10 cellular contexts compared by ENCODE assay signal in genomic region chr2:238929242-238930081, GRCh38.
A peak's percentile ranks its signal among the peaks of the same experiment; 100 is the strongest.
DNase-seq lines count a peak whose midpoint lies in the region; ATAC-seq and TF ChIP-seq lines count a peak whose summit lies in the region.
"Had no signal": no experiment of that assay in that cellular context is flagged by ENCODE, and none has a peak within 500 bp of the region (broad histone marks: within the 10 kb centered on the region; RNA-seq: fewer than 3 reads in every experiment).

No MANE protein-coding gene starts in this region.

- no peak for DNase-seq in esophagus squamous epithelium (lab: John Stamatoyannopoulos, UW)
- DNase-seq in mesenteric fat pad (ENCODE audit: low spot score): peak; percentile 89
- DNase-seq in suprapubic skin (ENCODE audit: low spot score in 2 of 2): peak; percentile 84 to 87
- DNase-seq in activated CD4-positive, alpha-beta T cell treated with anti-CD3 and anti-CD28 coated beads, Interleukin-2, amount 50 U/mL, for 48 hours: no peak
- DNase-seq in kidney tubule cell (ENCODE audit: low spot score): no peak
- no peak for DNase-seq in mesendoderm
- DNase-seq: naive B cell, NCI-H2171 treated with DMSO at 0.1 percent for 48 hours had no signal

- H3K9me3 ChIP-seq in esophagus squamous epithelium: no peaks in the 10 kb centered on the region
- no peaks in the 10 kb centered on the region for H3K9me3 ChIP-seq in suprapubic skin

- H3K18ac ChIP-seq in mesendoderm (ENCODE audit: low read length): no peak overlapping the region

- no peak overlapping the region for H2AK5ac ChIP-seq in mesendoderm (ENCODE audit: low read length)

- H3K56ac ChIP-seq in mesendoderm (ENCODE audit: low read length): no peak overlapping the region

- ATAC-seq in HG02870 (IDR thresholded peaks at IDR 0.05; ENCODE audit: unreplicated experiment): no peak

- H3K23ac ChIP-seq in mesendoderm (ENCODE audit: low read length): no peak overlapping the region

- peaks cover 0 to 16% (median 14%) of the 10 kb centered on the region in 3 donors for H3K4me1 ChIP-seq in esophagus squamous epithelium
- H3K4me1 ChIP-seq in suprapubic skin: no peaks in the 10 kb centered on the region
- no peaks in the 10 kb centered on the region for H3K4me1 ChIP-seq in mesendoderm (ENCODE audit: control insufficient read depth, low read depth, low read length)

- 0 out of 2 replicates have a peak overlapping the region, but pooled peaks have one; percentile 8 for H3K27ac ChIP-seq in VCaP
- H3K27ac ChIP-seq in esophagus squamous epithelium: peak overlapping the region in 3 of 4 donors; percentile 14 to 77 (median 69)
- H3K27ac ChIP-seq in suprapubic skin: no peak overlapping the region
- no peak overlapping the region for H3K27ac ChIP-seq in mesendoderm (ENCODE audit: low read depth, low read length)

- H3K4ac ChIP-seq in mesendoderm (ENCODE audit: low read depth, low read length): no peak overlapping the region

- H2BK5ac ChIP-seq in mesendoderm (ENCODE audit: low read length): no peak overlapping the region

- TF ChIP-seq POLR2A in esophagus squamous epithelium (IDR thresholded peaks at IDR 0.05) (no peak), suprapubic skin (IDR thresholded peaks at IDR 0.05) (no peak)

- H2BK15ac ChIP-seq in mesendoderm (replicated peaks; ENCODE audit: low read depth): no peak overlapping the region

- H3K79me2 ChIP-seq in mesendoderm (ENCODE audit: control insufficient read depth, insufficient read depth, low read length): no peaks in the 10 kb centered on the region

- H4K8ac ChIP-seq in mesendoderm (ENCODE audit: low read depth, low read length): no peak overlapping the region

- H3K36me3 ChIP-seq in esophagus squamous epithelium (no peaks in the 10 kb centered on the region), suprapubic skin (no peaks in the 10 kb centered on the region), mesendoderm (ENCODE audit: control insufficient read depth, insufficient read depth, low read length) (no peaks in the 10 kb centered on the region)

- H3K4me2 ChIP-seq in mesendoderm (ENCODE audit: low read length): no peak overlapping the region

- no peak overlapping the region for H3K4me3 ChIP-seq in esophagus squamous epithelium
- H3K4me3 ChIP-seq in suprapubic skin: no peak overlapping the region
- H3K4me3 ChIP-seq in mesendoderm (ENCODE audit: low read length): no peak overlapping the region

- TF ChIP-seq EP300 in suprapubic skin (IDR thresholded peaks at IDR 0.05): no peak

- H3K79me1 ChIP-seq in mesendoderm (ENCODE audit: low read length): no peaks in the 10 kb centered on the region

- WGBS in esophagus squamous epithelium, 2 donors: 45 to 59% methylated on average over 9 to 12 of the region's 12 CpGs
- 43% methylated on average over 12 of the region's 12 CpGs for whole genome bisulfite sequencing in suprapubic skin
- no CpG with 5 or more reads among the region's 12 CpGs for WGBS in mesendoderm (ENCODE audit: extremely low coverage, insufficient coverage, low lambda C conversion rate)

- H4K5ac ChIP-seq in mesendoderm (ENCODE audit: low read length): no peak overlapping the region

- intact Hi-C loops in esophagus squamous epithelium (cut with DNase I): no loop called here

- H3K27me3 ChIP-seq in esophagus squamous epithelium (peaks cover 0 to 49% (median 0%) of the 10 kb centered on the region in 4 donors), suprapubic skin (peaks cover 5% of the 10 kb centered on the region), mesendoderm (ENCODE audit: insufficient read depth, low read length, poor library complexity) (no peaks in the 10 kb centered on the region)

- no peak for TF ChIP-seq CTCF in VCaP (conservative IDR thresholded peaks at IDR 0.05)
- TF ChIP-seq CTCF in esophagus squamous epithelium (IDR thresholded peaks at IDR 0.05): no peak
- TF ChIP-seq CTCF in suprapubic skin (IDR thresholded peaks at IDR 0.05): no peak

- no peak overlapping the region for H3K9ac ChIP-seq in mesendoderm (ENCODE audit: low read length)

- no peak overlapping the region for H2BK120ac ChIP-seq in mesendoderm (ENCODE audit: low read depth, low read length)

Comparison
In these comparisons a context has a peak if more than half of its experiments do, and no peak if none do; other contexts are left out.
1. H3K27ac ChIP-seq: peak in VCaP (single experiment) and esophagus squamous epithelium (3 of 4); none in suprapubic skin (single experiment) and mesendoderm (single experiment).
2. DNase-seq: peak in mesenteric fat pad (single experiment) and suprapubic skin (2 of 2); none in esophagus squamous epithelium (single experiment), activated CD4-positive, alpha-beta T cell treated with anti-CD3 and anti-CD28 coated beads, Interleukin-2, amount 50 U/mL, for 48 hours (0 of 2), kidney tubule cell (single experiment) and mesendoderm (single experiment).